8 cellular contexts compared by ENCODE assay signal in genomic region chr1:1400576-1401456, GRCh38. TPM values are rescaled to one million over a fixed set of nuclear protein-coding genes. Genes with fewer than 3 reads are reported as not detected.
DNase-seq lines count a peak whose midpoint lies in the region; ATAC-seq and TF ChIP-seq lines count a peak whose summit lies in the region.

No MANE protein-coding gene starts in this region.

- H3K27ac Mint-ChIP-seq in T-helper 2 cell treated with Interferon-gamma antibody and Interleukin-4, amounts not matched to agents 5 μg/mL and 100 μg/mL, for 36 hours: peak overlapping the region; percentile 87
- peak overlapping the region; percentile 86 for H3K27ac Mint-ChIP-seq in activated B cell treated with CpG ODN at 0.5 μM for 24 hours
- peak overlapping the region; percentile 95 to 96 for H3K27ac Mint-ChIP-seq in stimulated activated naive CD8-positive, alpha-beta T cell treated with anti-CD3 and anti-CD28 coated beads, Interleukin-15, amount 100 ng/mL, for 72 hours

- no peak for TF ChIP-seq CTCF in activated B cell treated with CpG ODN at 0.5 μM for 24 hours (IDR thresholded peaks at IDR 0.05)

- peaks cover 68% of the 10 kb centered on the region for H3K36me3 Mint-ChIP-seq in T-helper 2 cell treated with Interferon-gamma antibody and Interleukin-4, amounts not matched to agents 5 μg/mL and 100 μg/mL, for 36 hours (ENCODE audit: low read depth)
- peaks cover 74% of the 10 kb centered on the region for H3K36me3 Mint-ChIP-seq in activated B cell treated with CpG ODN at 0.5 μM for 24 hours (ENCODE audit: low read depth)

- intact Hi-C loops in activated B cell treated with CpG ODN at 0.5 μM for 24 hours (cut with micrococcal nuclease): loop anchor here (10.0 kb wide), 1 partner anchor 504 kb away; no protein-coding TSS in a partner anchor

- H3K27me3 Mint-ChIP-seq in T-helper 2 cell treated with Interferon-gamma antibody and Interleukin-4, amounts not matched to agents 5 μg/mL and 100 μg/mL, for 36 hours (ENCODE audit: low read depth): no peaks in the 10 kb centered on the region
- no peaks in the 10 kb centered on the region for H3K27me3 Mint-ChIP-seq in activated B cell treated with CpG ODN at 0.5 μM for 24 hours
- H3K27me3 Mint-ChIP-seq in stimulated activated naive CD8-positive, alpha-beta T cell treated with anti-CD3 and anti-CD28 coated beads, Interleukin-15, amount 100 ng/mL, for 72 hours: no peaks in the 10 kb centered on the region

- CTCF ChIA-PET in activated B cell treated with CpG ODN at 0.5 μM for 24 hours (lab: Charles Lee): interaction anchor here (0.9 kb wide), 1 partner anchor 40 kb away, joined by 3 read pairs; no protein-coding TSS in a partner anchor

- H3K9me3 Mint-ChIP-seq in T-helper 2 cell treated with Interferon-gamma antibody and Interleukin-4, amounts not matched to agents 5 μg/mL and 100 μg/mL, for 36 hours: no peaks in the 10 kb centered on the region
- H3K9me3 Mint-ChIP-seq in activated B cell treated with CpG ODN at 0.5 μM for 24 hours: no peaks in the 10 kb centered on the region
- H3K9me3 Mint-ChIP-seq in stimulated activated naive CD8-positive, alpha-beta T cell treated with anti-CD3 and anti-CD28 coated beads, Interleukin-15, amount 100 ng/mL, for 72 hours: no peaks in the 10 kb centered on the region

- peak overlapping the region; percentile 91 for H3K4me3 Mint-ChIP-seq in T-helper 2 cell treated with Interferon-gamma antibody and Interleukin-4, amounts not matched to agents 5 μg/mL and 100 μg/mL, for 36 hours
- peak overlapping the region; percentile 92 for H3K4me3 Mint-ChIP-seq in activated B cell treated with CpG ODN at 0.5 μM for 24 hours
- H3K4me3 Mint-ChIP-seq in stimulated activated naive CD8-positive, alpha-beta T cell treated with anti-CD3 and anti-CD28 coated beads, Interleukin-15, amount 100 ng/mL, for 72 hours: peak overlapping the region; percentile 93 to 96

- POLR2A ChIA-PET in activated B cell treated with CpG ODN at 0.5 μM for 24 hours (lab: Charles Lee): interaction anchor here (0.6 to 5.6 kb wide), 3 partner anchors 24 to 388 kb away, joined by 3 to 116 read pairs (median 7); partner anchors contain the start of gene AURKAIP1

- no peak for DNase-seq in T-helper 2 cell treated with Interferon-gamma antibody and Interleukin-4, amounts not matched to agents 5 μg/mL and 100 μg/mL, for 36 hours (ENCODE audit: low spot score)
- no peak for DNase-seq in T-helper 2 cell
- DNase-seq in activated B cell treated with CpG ODN at 0.5 μM for 24 hours: no peak
- no peak for DNase-seq in stimulated activated naive CD8-positive, alpha-beta T cell treated with anti-CD3 and anti-CD28 coated beads, Interleukin-15, amount 100 ng/mL, for 72 hours

- peak overlapping the region; percentile 97 for H3K4me3 ChIP-seq in iPS-11a (ENCODE audit: low read depth, low read length)

- ATAC-seq in activated B cell treated with CpG ODN at 0.5 μM for 24 hours (ENCODE audit: low read depth) (no peak), GM18858 (IDR thresholded peaks at IDR 0.05; ENCODE audit: unreplicated experiment) (no peak), GM21528 (IDR thresholded peaks at IDR 0.05; ENCODE audit: low FRiP score, unreplicated experiment) (no peak), HG03095 (IDR thresholded peaks at IDR 0.05; ENCODE audit: unreplicated experiment) (no peak)
- ATAC-seq in stimulated activated naive CD8-positive, alpha-beta T cell treated with anti-CD3 and anti-CD28 coated beads, Interleukin-15, amount 100 ng/mL, for 72 hours: no peak

- peaks cover 24% of the 10 kb centered on the region for H3K4me1 Mint-ChIP-seq in T-helper 2 cell treated with Interferon-gamma antibody and Interleukin-4, amounts not matched to agents 5 μg/mL and 100 μg/mL, for 36 hours (ENCODE audit: low read depth)
- peaks cover 52% of the 10 kb centered on the region for H3K4me1 Mint-ChIP-seq in activated B cell treated with CpG ODN at 0.5 μM for 24 hours
- peaks cover 78% of the 10 kb centered on the region for H3K4me1 Mint-ChIP-seq in stimulated activated naive CD8-positive, alpha-beta T cell treated with anti-CD3 and anti-CD28 coated beads, Interleukin-15, amount 100 ng/mL, for 72 hours

RNA-seq across cellular contexts. Expression of gene CCNL2, which starts 1.7 kb away (rescaled TPM):
- total RNA-seq in activated B cell treated with CpG ODN at 0.5 μM for 24 hours: 188 and 225 TPM in 2 replicates

RNA-seq across cellular contexts. Expression of gene MRPL20, which starts 6.3 kb away (rescaled TPM):
- total RNA-seq in activated B cell treated with CpG ODN at 0.5 μM for 24 hours: 134 and 136 TPM in 2 replicates

RNA-seq across cellular contexts. Expression of gene ANKRD65, which starts 20.3 kb away (rescaled TPM):
- total RNA-seq in activated B cell treated with CpG ODN at 0.5 μM for 24 hours: 0.13 TPM in 1 of 2 replicates, not detected in the other

RNA-seq across cellular contexts. Expression of gene AURKAIP1, which starts 25.8 kb away (rescaled TPM):
- 91.5 and 105 TPM in 2 replicates for total RNA-seq in activated B cell treated with CpG ODN at 0.5 μM for 24 hours

RNA-seq across cellular contexts. Expression of gene VWA1, which starts 34.7 kb away (rescaled TPM):
- not detected in 2 replicates for total RNA-seq in activated B cell treated with CpG ODN at 0.5 μM for 24 hours
